ENCODE assay signal across 1 cellular context in the genomic region with DNA sequence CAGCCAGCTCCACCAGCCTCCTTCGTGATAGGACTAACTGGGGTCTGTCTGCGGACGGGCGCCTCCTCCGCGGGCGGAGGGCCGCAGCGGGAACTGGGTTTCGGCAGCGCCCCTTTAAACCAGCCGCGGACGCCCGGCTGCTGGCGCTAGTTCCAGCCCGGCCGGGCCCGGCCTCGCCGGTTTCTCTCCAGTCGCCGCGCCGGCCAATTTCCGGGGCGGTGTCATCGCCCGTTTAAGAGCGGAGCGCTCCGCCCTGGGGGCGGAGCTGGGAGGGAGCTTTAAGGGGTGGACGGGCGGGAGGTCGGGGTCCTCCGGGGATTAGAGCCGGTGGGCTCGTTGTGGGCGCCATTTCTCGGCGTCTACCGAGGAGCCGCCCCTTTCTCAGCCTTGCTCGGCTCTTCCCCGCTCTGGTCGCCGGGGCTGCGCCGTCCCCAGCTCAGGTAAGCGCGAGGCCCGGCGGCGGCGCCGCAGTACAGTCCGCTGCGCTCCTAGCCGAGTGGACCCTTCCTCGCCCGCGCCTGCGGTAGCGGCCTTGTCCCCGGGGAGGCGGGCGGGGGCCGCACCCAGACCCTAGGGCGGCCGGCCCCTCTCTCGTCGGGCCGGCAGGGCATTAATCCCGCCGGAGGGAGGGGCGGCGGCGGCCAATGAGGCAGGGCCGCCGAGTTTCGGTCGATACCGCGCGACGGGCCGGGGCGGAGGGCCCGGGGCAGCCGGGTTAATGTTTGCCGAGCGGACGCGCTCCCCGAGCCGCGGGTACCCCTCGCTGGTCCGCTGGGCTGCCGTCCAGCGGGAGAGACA.
TF ChIP-seq lines count a peak whose summit lies in the region.

TSS of gene EPB41L5 (plus strand) at position 307 of the 798 bp plus-strand sequence. CDS start 6,008 bp downstream, outside the sequence.

TF ChIP-seq in HepG2, 621 proteins besides CTCF, POLR2A, EP300 and RAD21 (continued from another document and continues in another):
- TF ChIP-seq MXD3 (CRISPR knock-in tag; IDR thresholded peaks at IDR 0.05): peak; percentile 90
- peak; percentile 78 for TF ChIP-seq RXRA (CRISPR knock-in tag; IDR thresholded peaks at IDR 0.05)
- TF ChIP-seq, protein P1, sequence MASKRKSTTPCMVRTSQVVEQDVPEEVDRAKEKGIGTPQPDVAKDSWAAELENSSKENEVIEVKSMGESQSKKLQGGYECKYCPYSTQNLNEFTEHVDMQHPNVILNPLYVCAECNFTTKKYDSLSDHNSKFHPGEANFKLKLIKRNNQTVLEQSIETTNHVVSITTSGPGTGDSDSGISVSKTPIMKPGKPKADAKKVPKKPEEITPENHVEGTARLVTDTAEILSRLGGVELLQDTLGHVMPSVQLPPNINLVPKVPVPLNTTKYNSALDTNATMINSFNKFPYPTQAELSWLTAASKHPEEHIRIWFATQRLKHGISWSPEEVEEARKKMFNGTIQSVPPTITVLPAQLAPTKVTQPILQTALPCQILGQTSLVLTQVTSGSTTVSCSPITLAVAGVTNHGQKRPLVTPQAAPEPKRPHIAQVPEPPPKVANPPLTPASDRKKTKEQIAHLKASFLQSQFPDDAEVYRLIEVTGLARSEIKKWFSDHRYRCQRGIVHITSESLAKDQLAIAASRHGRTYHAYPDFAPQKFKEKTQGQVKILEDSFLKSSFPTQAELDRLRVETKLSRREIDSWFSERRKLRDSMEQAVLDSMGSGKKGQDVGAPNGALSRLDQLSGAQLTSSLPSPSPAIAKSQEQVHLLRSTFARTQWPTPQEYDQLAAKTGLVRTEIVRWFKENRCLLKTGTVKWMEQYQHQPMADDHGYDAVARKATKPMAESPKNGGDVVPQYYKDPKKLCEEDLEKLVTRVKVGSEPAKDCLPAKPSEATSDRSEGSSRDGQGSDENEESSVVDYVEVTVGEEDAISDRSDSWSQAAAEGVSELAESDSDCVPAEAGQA (IDR thresholded peaks at IDR 0.05; ENCODE audit: low read depth): no peak
- TF ChIP-seq, protein P1 (CRISPR knock-in tag; IDR thresholded peaks at IDR 0.05; ENCODE audit: borderline replicate concordance): peak; percentile 21; the same call in 1 of the 2 replicates
- TF ChIP-seq ZFP82 (CRISPR knock-in tag; IDR thresholded peaks at IDR 0.05; ENCODE audit: borderline replicate concordance): no peak
- TF ChIP-seq KLF15 (CRISPR knock-in tag; IDR thresholded peaks at IDR 0.05; ENCODE audit: borderline replicate concordance): peak; percentile 99; the same call in 1 of the 2 replicates
- no peak for TF ChIP-seq ZKSCAN1 (IDR thresholded peaks at IDR 0.05; ENCODE audit: low read length)
- peak; percentile 72 for TF ChIP-seq PPARG (CRISPR knock-in tag; conservative IDR thresholded peaks at IDR 0.05)
- TF ChIP-seq, protein P2, sequence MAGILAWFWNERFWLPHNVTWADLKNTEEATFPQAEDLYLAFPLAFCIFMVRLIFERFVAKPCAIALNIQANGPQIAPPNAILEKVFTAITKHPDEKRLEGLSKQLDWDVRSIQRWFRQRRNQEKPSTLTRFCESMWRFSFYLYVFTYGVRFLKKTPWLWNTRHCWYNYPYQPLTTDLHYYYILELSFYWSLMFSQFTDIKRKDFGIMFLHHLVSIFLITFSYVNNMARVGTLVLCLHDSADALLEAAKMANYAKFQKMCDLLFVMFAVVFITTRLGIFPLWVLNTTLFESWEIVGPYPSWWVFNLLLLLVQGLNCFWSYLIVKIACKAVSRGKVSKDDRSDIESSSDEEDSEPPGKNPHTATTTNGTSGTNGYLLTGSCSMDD (CRISPR knock-in tag; IDR thresholded peaks at IDR 0.05): 0 out of 2 replicates have a peak, but pooled peaks have one; percentile 8
- peak; percentile 76; the same call in 1 of the 2 replicates for TF ChIP-seq MTF1 (CRISPR knock-in tag; IDR thresholded peaks at IDR 0.05)
- 0 out of 2 replicates have a peak, but pooled peaks have one; percentile 35 for TF ChIP-seq NFATC3 (CRISPR knock-in tag; IDR thresholded peaks at IDR 0.05)
- TF ChIP-seq NFIC (IDR thresholded peaks at IDR 0.05; ENCODE audit: low read length): no peak
- TF ChIP-seq GATA4 (IDR thresholded peaks at IDR 0.05; ENCODE audit: borderline replicate concordance, low read depth): peak; percentile 72; the same call in 1 of the 2 replicates
- TF ChIP-seq, protein P3, sequence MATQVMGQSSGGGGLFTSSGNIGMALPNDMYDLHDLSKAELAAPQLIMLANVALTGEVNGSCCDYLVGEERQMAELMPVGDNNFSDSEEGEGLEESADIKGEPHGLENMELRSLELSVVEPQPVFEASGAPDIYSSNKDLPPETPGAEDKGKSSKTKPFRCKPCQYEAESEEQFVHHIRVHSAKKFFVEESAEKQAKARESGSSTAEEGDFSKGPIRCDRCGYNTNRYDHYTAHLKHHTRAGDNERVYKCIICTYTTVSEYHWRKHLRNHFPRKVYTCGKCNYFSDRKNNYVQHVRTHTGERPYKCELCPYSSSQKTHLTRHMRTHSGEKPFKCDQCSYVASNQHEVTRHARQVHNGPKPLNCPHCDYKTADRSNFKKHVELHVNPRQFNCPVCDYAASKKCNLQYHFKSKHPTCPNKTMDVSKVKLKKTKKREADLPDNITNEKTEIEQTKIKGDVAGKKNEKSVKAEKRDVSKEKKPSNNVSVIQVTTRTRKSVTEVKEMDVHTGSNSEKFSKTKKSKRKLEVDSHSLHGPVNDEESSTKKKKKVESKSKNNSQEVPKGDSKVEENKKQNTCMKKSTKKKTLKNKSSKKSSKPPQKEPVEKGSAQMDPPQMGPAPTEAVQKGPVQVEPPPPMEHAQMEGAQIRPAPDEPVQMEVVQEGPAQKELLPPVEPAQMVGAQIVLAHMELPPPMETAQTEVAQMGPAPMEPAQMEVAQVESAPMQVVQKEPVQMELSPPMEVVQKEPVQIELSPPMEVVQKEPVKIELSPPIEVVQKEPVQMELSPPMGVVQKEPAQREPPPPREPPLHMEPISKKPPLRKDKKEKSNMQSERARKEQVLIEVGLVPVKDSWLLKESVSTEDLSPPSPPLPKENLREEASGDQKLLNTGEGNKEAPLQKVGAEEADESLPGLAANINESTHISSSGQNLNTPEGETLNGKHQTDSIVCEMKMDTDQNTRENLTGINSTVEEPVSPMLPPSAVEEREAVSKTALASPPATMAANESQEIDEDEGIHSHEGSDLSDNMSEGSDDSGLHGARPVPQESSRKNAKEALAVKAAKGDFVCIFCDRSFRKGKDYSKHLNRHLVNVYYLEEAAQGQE (IDR thresholded peaks at IDR 0.05; ENCODE audit: borderline replicate concordance in 1 of 2, low read depth in 1 of 2, low read length in 2 of 2): no peak; a peak in 1 of 4 replicates
- peak; percentile 48 for TF ChIP-seq RARA (CRISPR knock-in tag; IDR thresholded peaks at IDR 0.05)
- TF ChIP-seq ZNF331 (CRISPR knock-in tag; IDR thresholded peaks at IDR 0.05): peak; percentile 75; the same call in 1 of the 2 replicates
- TF ChIP-seq ZBTB2 (CRISPR knock-in tag; IDR thresholded peaks at IDR 0.05; ENCODE audit: low read depth): peak; percentile 94
- TF ChIP-seq, protein P4, sequence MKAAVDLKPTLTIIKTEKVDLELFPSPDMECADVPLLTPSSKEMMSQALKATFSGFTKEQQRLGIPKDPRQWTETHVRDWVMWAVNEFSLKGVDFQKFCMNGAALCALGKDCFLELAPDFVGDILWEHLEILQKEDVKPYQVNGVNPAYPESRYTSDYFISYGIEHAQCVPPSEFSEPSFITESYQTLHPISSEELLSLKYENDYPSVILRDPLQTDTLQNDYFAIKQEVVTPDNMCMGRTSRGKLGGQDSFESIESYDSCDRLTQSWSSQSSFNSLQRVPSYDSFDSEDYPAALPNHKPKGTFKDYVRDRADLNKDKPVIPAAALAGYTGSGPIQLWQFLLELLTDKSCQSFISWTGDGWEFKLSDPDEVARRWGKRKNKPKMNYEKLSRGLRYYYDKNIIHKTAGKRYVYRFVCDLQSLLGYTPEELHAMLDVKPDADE (CRISPR knock-in tag; IDR thresholded peaks at IDR 0.05): no peak
- TF ChIP-seq XRCC5 (optimal IDR thresholded peaks at IDR 0.05; ENCODE audit: low read length): peak; percentile 69
- 0 out of 2 replicates have a peak, but pooled peaks have one; percentile 86 for TF ChIP-seq ZNF468 (CRISPR knock-in tag; IDR thresholded peaks at IDR 0.05)
- no peak for TF ChIP-seq MATR3 (CRISPR knock-in tag; IDR thresholded peaks at IDR 0.05)
- TF ChIP-seq ZNF180 (CRISPR knock-in tag; IDR thresholded peaks at IDR 0.05; ENCODE audit: borderline replicate concordance, low read depth): no peak
- TF ChIP-seq MIXL1 (CRISPR knock-in tag; IDR thresholded peaks at IDR 0.05): no peak; the same call in 1 of the 2 replicates
- TF ChIP-seq ZNF777 (CRISPR knock-in tag; IDR thresholded peaks at IDR 0.05): peak; percentile 96
- TF ChIP-seq KLF12 (CRISPR knock-in tag; IDR thresholded peaks at IDR 0.05; ENCODE audit: borderline replicate concordance): no peak
- peak; percentile 65; the same call in 1 of the 2 replicates for TF ChIP-seq NR2C2 (CRISPR knock-in tag; IDR thresholded peaks at IDR 0.05; ENCODE audit: borderline replicate concordance)
- no peak for TF ChIP-seq IRX3 (CRISPR knock-in tag; IDR thresholded peaks at IDR 0.05; ENCODE audit: borderline replicate concordance, low read depth)
- no peak for TF ChIP-seq ATF7 (IDR thresholded peaks at IDR 0.05)
- TF ChIP-seq ATF7 (CRISPR knock-in tag; IDR thresholded peaks at IDR 0.05): peak; percentile 53
- TF ChIP-seq IRF2 (CRISPR knock-in tag; IDR thresholded peaks at IDR 0.05): peak; percentile 65
- no peak for TF ChIP-seq MAFG (CRISPR knock-in tag; IDR thresholded peaks at IDR 0.05)
- TF ChIP-seq NFYB (CRISPR knock-in tag; IDR thresholded peaks at IDR 0.05): peak; percentile 75
- TF ChIP-seq YY1 (IDR thresholded peaks at IDR 0.05; ENCODE audit: insufficient read depth, insufficient replicate concordance, low read depth, low read length): peak; percentile 86
- no peak for TF ChIP-seq ZNF816 (CRISPR knock-in tag; IDR thresholded peaks at IDR 0.05; ENCODE audit: borderline replicate concordance)
- TF ChIP-seq TSC22D2 (CRISPR knock-in tag; IDR thresholded peaks at IDR 0.05; ENCODE audit: borderline replicate concordance): 0 out of 2 replicates have a peak, but pooled peaks have one; percentile 28
- TF ChIP-seq ZNF143 (CRISPR knock-in tag; IDR thresholded peaks at IDR 0.05): no peak
- peak; percentile 26; the same call in 1 of the 2 replicates for TF ChIP-seq KAT2B (IDR thresholded peaks at IDR 0.05; ENCODE audit: borderline replicate concordance, low read depth, low read length)
- TF ChIP-seq CBFB (CRISPR knock-in tag; IDR thresholded peaks at IDR 0.05): peak; percentile 94
- TF ChIP-seq SMC3 (IDR thresholded peaks at IDR 0.05; ENCODE audit: low read length): no peak; the same call in 1 of the 2 replicates
- TF ChIP-seq TEAD3 (CRISPR knock-in tag; optimal IDR thresholded peaks at IDR 0.05; ENCODE audit: borderline replicate concordance): peak; percentile 66
- TF ChIP-seq, protein P5, sequence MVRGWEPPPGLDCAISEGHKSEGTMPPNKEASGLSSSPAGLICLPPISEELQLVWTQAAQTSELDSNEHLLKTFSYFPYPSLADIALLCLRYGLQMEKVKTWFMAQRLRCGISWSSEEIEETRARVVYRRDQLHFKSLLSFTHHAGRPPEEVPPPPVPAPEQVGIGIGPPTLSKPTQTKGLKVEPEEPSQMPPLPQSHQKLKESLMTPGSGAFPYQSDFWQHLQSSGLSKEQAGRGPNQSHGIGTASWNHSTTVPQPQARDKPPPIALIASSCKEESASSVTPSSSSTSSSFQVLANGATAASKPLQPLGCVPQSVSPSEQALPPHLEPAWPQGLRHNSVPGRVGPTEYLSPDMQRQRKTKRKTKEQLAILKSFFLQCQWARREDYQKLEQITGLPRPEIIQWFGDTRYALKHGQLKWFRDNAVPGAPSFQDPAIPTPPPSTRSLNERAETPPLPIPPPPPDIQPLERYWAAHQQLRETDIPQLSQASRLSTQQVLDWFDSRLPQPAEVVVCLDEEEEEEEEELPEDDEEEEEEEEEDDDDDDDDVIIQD (CRISPR knock-in tag; IDR thresholded peaks at IDR 0.05; ENCODE audit: low read depth): 0 out of 2 replicates have a peak, but pooled peaks have one; percentile 48
- peak; percentile 86; the same call in 1 of the 2 replicates for TF ChIP-seq MAF1 (CRISPR knock-in tag; IDR thresholded peaks at IDR 0.05; ENCODE audit: borderline replicate concordance)
- TF ChIP-seq PAX8 (CRISPR knock-in tag; IDR thresholded peaks at IDR 0.05; ENCODE audit: borderline replicate concordance): peak; percentile 97; the same call in 1 of the 2 replicates
- TF ChIP-seq ZNF75D (CRISPR knock-in tag; IDR thresholded peaks at IDR 0.05; ENCODE audit: borderline replicate concordance): no peak
- peak; percentile 67; the same call in 1 of the 2 replicates for TF ChIP-seq ZNF354B (CRISPR knock-in tag; IDR thresholded peaks at IDR 0.05)
- TF ChIP-seq ZMYM4 (CRISPR knock-in tag; IDR thresholded peaks at IDR 0.05): peak; percentile 97
